ENCODE assay signal across 1 cellular context in the genomic region with DNA sequence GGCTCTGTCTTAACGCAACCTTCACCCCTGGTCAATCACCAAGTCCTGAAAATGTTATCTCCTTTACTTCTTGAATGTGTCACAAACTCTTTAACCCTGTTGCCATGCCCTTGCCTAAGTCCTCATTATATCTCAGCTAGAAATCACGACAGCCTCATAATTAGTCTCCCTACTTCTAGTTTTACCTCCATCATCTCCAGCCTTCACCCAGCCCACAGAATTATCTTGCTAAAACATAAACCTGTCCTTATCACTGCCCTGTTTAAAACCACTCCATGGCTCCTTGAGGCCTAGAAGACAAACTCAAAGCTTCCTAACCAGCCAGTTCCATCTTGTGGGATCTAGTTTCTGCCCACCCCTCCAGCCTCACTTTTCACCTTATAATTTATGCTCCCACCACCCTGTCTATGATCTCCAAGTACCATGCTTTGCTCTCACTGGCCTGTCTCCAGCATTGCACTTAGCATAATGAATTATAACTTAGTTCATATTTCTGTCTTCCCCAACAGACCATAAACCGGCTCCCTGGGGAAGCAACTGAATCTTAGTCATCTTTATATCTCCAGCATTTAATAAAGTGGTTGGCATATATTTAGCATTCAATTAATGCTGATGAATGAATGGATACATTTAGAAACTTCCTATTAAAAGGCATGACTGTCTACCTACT.
TF ChIP-seq lines count a peak whose summit lies in the region.

No MANE protein-coding gene starts in this region.

TF ChIP-seq in IMR-90, 13 proteins besides CTCF, POLR2A, EP300 and RAD21 (continued from another document):
- no peak for TF ChIP-seq BHLHE40 (IDR thresholded peaks at IDR 0.05; ENCODE audit: low read depth, low read length)
- TF ChIP-seq FOS (IDR thresholded peaks at IDR 0.05; ENCODE audit: low read depth, low read length), result no peak
- no peak for TF ChIP-seq MXI1 (IDR thresholded peaks at IDR 0.05; ENCODE audit: borderline replicate concordance, low read depth, low read length)
- TF ChIP-seq, protein P1, sequence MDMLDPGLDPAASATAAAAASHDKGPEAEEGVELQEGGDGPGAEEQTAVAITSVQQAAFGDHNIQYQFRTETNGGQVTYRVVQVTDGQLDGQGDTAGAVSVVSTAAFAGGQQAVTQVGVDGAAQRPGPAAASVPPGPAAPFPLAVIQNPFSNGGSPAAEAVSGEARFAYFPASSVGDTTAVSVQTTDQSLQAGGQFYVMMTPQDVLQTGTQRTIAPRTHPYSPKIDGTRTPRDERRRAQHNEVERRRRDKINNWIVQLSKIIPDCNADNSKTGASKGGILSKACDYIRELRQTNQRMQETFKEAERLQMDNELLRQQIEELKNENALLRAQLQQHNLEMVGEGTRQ (IDR thresholded peaks at IDR 0.05; ENCODE audit: low read depth, low read length), result no peak
- TF ChIP-seq, protein P2, sequence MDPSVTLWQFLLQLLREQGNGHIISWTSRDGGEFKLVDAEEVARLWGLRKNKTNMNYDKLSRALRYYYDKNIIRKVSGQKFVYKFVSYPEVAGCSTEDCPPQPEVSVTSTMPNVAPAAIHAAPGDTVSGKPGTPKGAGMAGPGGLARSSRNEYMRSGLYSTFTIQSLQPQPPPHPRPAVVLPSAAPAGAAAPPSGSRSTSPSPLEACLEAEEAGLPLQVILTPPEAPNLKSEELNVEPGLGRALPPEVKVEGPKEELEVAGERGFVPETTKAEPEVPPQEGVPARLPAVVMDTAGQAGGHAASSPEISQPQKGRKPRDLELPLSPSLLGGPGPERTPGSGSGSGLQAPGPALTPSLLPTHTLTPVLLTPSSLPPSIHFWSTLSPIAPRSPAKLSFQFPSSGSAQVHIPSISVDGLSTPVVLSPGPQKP (IDR thresholded peaks at IDR 0.05; ENCODE audit: borderline replicate concordance, low read depth, low read length), result no peak
- TF ChIP-seq MAFK (IDR thresholded peaks at IDR 0.05; ENCODE audit: low read depth, low read length), result no peak
- TF ChIP-seq MAZ (IDR thresholded peaks at IDR 0.05; ENCODE audit: borderline replicate concordance, low read depth, low read length), result no peak
- no peak for TF ChIP-seq CEBPB (IDR thresholded peaks at IDR 0.05; ENCODE audit: low read depth, low read length)
